Comparison of ENCODE assay signal across 1 cellular context in the genomic region with DNA sequence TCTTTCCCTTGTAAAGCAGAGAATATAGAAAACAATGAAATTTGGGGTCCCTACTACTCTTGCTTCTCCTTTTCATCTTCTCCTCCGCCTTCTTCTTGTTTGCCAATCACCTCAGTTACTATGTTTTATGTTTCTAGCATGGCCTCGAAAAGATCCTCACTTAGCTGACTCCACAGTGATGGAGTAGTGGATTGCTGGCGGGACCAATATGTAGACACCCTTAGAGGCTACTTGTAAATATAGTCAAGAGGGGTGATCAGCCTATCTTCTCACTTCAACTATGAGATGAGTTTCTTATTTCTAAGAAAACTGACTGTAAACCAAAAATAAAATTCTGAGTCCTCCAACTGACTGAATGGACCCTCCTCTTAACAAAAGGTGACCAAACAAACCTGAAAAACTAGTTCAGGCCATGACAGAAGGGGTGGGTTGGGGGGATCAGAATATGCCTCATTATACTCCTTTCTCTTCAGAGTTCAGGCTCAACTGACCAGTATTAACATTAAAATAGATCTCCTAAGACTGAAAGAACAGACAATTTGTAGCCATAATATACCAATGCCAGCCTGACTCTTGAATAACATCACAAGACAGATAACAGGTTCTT.
TF ChIP-seq lines count a peak whose summit lies in the region.

No MANE protein-coding gene starts in this region.

TF ChIP-seq in WTC11, 78 proteins besides CTCF, POLR2A, EP300 and RAD21 (continued from another document):
- no peak for TF ChIP-seq ARID4B (CRISPR knock-in tag; IDR thresholded peaks at IDR 0.05; ENCODE audit: borderline replicate concordance)
- TF ChIP-seq ATF6 (CRISPR knock-in tag; IDR thresholded peaks at IDR 0.05) = no peak
- TF ChIP-seq, protein P1, sequence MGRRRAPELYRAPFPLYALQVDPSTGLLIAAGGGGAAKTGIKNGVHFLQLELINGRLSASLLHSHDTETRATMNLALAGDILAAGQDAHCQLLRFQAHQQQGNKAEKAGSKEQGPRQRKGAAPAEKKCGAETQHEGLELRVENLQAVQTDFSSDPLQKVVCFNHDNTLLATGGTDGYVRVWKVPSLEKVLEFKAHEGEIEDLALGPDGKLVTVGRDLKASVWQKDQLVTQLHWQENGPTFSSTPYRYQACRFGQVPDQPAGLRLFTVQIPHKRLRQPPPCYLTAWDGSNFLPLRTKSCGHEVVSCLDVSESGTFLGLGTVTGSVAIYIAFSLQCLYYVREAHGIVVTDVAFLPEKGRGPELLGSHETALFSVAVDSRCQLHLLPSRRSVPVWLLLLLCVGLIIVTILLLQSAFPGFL (CRISPR knock-in tag; IDR thresholded peaks at IDR 0.05; ENCODE audit: borderline replicate concordance) = no peak
- TF ChIP-seq ZNF263 (CRISPR knock-in tag; IDR thresholded peaks at IDR 0.05; ENCODE audit: low read depth) = no peak
- TF ChIP-seq, protein P2, sequence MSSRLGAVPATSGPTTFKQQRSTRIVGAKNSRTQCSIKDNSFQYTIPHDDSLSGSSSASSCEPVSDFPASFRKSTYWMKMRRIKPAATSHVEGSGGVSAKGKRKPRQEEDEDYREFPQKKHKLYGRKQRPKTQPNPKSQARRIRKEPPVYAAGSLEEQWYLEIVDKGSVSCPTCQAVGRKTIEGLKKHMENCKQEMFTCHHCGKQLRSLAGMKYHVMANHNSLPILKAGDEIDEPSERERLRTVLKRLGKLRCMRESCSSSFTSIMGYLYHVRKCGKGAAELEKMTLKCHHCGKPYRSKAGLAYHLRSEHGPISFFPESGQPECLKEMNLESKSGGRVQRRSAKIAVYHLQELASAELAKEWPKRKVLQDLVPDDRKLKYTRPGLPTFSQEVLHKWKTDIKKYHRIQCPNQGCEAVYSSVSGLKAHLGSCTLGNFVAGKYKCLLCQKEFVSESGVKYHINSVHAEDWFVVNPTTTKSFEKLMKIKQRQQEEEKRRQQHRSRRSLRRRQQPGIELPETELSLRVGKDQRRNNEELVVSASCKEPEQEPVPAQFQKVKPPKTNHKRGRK (CRISPR knock-in tag; IDR thresholded peaks at IDR 0.05; ENCODE audit: borderline replicate concordance) = no peak
- no peak for TF ChIP-seq ESRRA (CRISPR knock-in tag; IDR thresholded peaks at IDR 0.05; ENCODE audit: borderline replicate concordance)
- no peak for TF ChIP-seq TCF7 (CRISPR knock-in tag; IDR thresholded peaks at IDR 0.05; ENCODE audit: low read depth)
- TF ChIP-seq, protein P3, sequence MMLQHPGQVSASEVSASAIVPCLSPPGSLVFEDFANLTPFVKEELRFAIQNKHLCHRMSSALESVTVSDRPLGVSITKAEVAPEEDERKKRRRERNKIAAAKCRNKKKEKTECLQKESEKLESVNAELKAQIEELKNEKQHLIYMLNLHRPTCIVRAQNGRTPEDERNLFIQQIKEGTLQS (CRISPR knock-in tag; conservative IDR thresholded peaks at IDR 0.05) = no peak
- TF ChIP-seq, protein P4, sequence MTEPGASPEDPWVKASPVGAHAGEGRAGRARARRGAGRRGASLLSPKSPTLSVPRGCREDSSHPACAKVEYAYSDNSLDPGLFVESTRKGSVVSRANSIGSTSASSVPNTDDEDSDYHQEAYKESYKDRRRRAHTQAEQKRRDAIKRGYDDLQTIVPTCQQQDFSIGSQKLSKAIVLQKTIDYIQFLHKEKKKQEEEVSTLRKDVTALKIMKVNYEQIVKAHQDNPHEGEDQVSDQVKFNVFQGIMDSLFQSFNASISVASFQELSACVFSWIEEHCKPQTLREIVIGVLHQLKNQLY (CRISPR knock-in tag; IDR thresholded peaks at IDR 0.05) = no peak
- TF ChIP-seq MYBL2 (CRISPR knock-in tag; IDR thresholded peaks at IDR 0.05) = no peak
- no peak for TF ChIP-seq MXD4 (CRISPR knock-in tag; IDR thresholded peaks at IDR 0.05; ENCODE audit: borderline replicate concordance)
- no peak for TF ChIP-seq SP1 (CRISPR knock-in tag; conservative IDR thresholded peaks at IDR 0.05)
- TF ChIP-seq ZNF281 (CRISPR knock-in tag; IDR thresholded peaks at IDR 0.05) = no peak
- no peak for TF ChIP-seq ZNF317 (CRISPR knock-in tag; IDR thresholded peaks at IDR 0.05; ENCODE audit: borderline replicate concordance, low read depth)
- no peak for TF ChIP-seq ELF4 (CRISPR knock-in tag; IDR thresholded peaks at IDR 0.05; ENCODE audit: low read depth)
